Comparison of ENCODE assay signal across 23 cellular contexts in the genomic region with DNA sequence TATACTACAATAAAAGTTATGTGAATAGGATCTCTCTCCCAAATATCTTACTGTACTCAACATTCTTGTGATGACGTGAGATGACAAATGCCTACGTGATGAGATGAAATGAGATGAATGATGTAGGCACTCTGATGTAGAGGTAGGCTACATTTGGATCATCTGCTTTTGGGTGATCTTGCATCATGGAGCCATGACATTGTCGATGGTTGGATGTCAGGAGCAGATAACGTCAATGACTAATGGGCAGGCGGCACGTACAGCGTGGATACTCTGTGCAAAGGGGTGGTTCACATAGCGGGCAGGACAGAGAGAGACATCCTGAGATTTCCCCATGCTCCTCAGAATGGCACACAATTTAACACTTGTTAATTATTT. TPM values are rescaled to one million over a fixed set of nuclear protein-coding genes. Genes with fewer than 3 reads are reported as not detected.
DNase-seq lines count a peak whose midpoint lies in the region; ATAC-seq, FAIRE-seq and TF ChIP-seq lines count a peak whose summit lies in the region.
"Had no signal": no experiment of that assay in that cellular context is flagged by ENCODE, and none has a peak within 500 bp of the region (broad histone marks: within the 10 kb centered on the region; RNA-seq: fewer than 3 reads in every experiment).

No MANE protein-coding gene starts in this region.

- H4K20me1 ChIP-seq in K562 (replicated peaks; ENCODE audit: control insufficient read depth, insufficient read depth, low read length), result no peaks in the 10 kb centered on the region
- H4K20me1 ChIP-seq: BLaER1 treated with 17β-estradiol and CSF1 and Interleukin-3, amounts not matched to agents 10 nM and 100 nM had no signal

- DNase-seq in Calu3 (no peak), K562 (ENCODE audit: extremely low read depth in 1 of 4, low spot score in 3 of 4) (peak in 1 of 4 experiments; percentile 12), right lobe of liver (no peak), urothelium cell line (ENCODE audit: low spot score) (no peak), testis (no peak), upper lobe of left lung (no peak)
- no peak for DNase-seq in stimulated activated naive CD8-positive, alpha-beta T cell treated with anti-CD3 and anti-CD28 coated beads, Interleukin-15, Interleukin-2, amounts not matched to agents 100 U/mL and 50 U/mL, for 24 hours
- DNase-seq: 8988T; ACHN; AML-193; BE2C; CD4-positive, alpha-beta T cell; CD8-positive, alpha-beta memory T cell; DMS153; DND-41; H9 had no signal

- H3K9me3 ChIP-seq in K562 (replicated peaks; ENCODE audit: control insufficient read depth, insufficient read depth, low read depth, low read length) (no peaks in the 10 kb centered on the region), right lobe of liver (no peaks in the 10 kb centered on the region), testis (no peaks in the 10 kb centered on the region), upper lobe of left lung (no peaks in the 10 kb centered on the region)
- H3K9me3 ChIP-seq: A549; BE2C; BLaER1 treated with 17β-estradiol and CSF1 and Interleukin-3, amounts not matched to agents 10 nM and 100 nM had no signal

- no peaks in the 10 kb centered on the region; a peak in 1 of 5 replicates for H3K4me1 ChIP-seq in K562 (replicated peaks in 1 of 2; ENCODE audit: control insufficient read depth in 2 of 2, insufficient read depth in 2 of 2, low read length in 2 of 2)
- peaks cover 0 to 23% (median 9%) of the 10 kb centered on the region in 4 donors for H3K4me1 ChIP-seq in right lobe of liver
- H3K4me1 ChIP-seq in testis, result no peaks in the 10 kb centered on the region
- peaks cover 0 to 9% (median 7%) of the 10 kb centered on the region in 4 donors for H3K4me1 ChIP-seq in upper lobe of left lung
- H3K4me1 ChIP-seq: A549, BE2C had no signal

- no peak for TF ChIP-seq CTCF in Calu3 (IDR thresholded peaks at IDR 0.05; ENCODE audit: unreplicated experiment)
- TF ChIP-seq CTCF in K562 (IDR thresholded peaks at IDR 0.05 in 2 of 3, conservative IDR thresholded peaks at IDR 0.05 in 1 of 3; ENCODE audit: insufficient read depth in 2 of 3, low read depth in 1 of 3, low read length in 3 of 3), result no peak
- no peak for TF ChIP-seq CTCF in right lobe of liver (IDR thresholded peaks at IDR 0.05)
- no peak for TF ChIP-seq CTCF in testis (IDR thresholded peaks at IDR 0.05)
- TF ChIP-seq CTCF in upper lobe of left lung (IDR thresholded peaks at IDR 0.05), result no peak

- H3K27ac Mint-ChIP-seq in Calu3 (ENCODE audit: unreplicated experiment), result peak overlapping the region; percentile 17
- H3K27ac Mint-ChIP-seq: CD14-positive monocyte; CD4-positive, alpha-beta T cell; CD8-positive, alpha-beta memory T cell; GM23338; H9 had no signal

- FAIRE-seq in K562 (lab: Jason Lieb, UNC) (no peak), urothelium cell line (lab: Jason Lieb, UNC) (peak; percentile 23)
- FAIRE-seq: A549, G401.6, GM12892 had no signal

- H3K36me3 ChIP-seq in K562 (ENCODE audit: control insufficient read depth, insufficient read depth, low read length) (no peaks in the 10 kb centered on the region), right lobe of liver (no peaks in the 10 kb centered on the region), testis (ENCODE audit: low read depth, missing control alignments) (no peaks in the 10 kb centered on the region), upper lobe of left lung (no peaks in the 10 kb centered on the region)
- H3K36me3 ChIP-seq: BE2C; BLaER1 treated with 17β-estradiol and CSF1 and Interleukin-3, amounts not matched to agents 10 nM and 100 nM had no signal

- peaks cover 3% of the 10 kb centered on the region for H3K36me3 Mint-ChIP-seq in Calu3 (ENCODE audit: insufficient read depth, unreplicated experiment)
- H3K36me3 Mint-ChIP-seq: CD14-positive monocyte; CD8-positive, alpha-beta memory T cell had no signal

- no peak overlapping the region for H3K4me3 ChIP-seq in K562
- H3K4me3 ChIP-seq in right lobe of liver, result no peak overlapping the region
- H3K4me3 ChIP-seq in testis, result no peak overlapping the region
- H3K4me3 ChIP-seq in upper lobe of left lung, result no peak overlapping the region
- H3K4me3 ChIP-seq: A549; BLaER1 treated with 17β-estradiol and CSF1 and Interleukin-3, amounts not matched to agents 10 nM and 100 nM; GM23338 had no signal

- TF ChIP-seq RAD21 in K562 (CRISPR knock-in tag; conservative IDR thresholded peaks at IDR 0.05 in 1 of 2, IDR thresholded peaks at IDR 0.05 in 1 of 2), result no peak

- H3K27ac ChIP-seq in K562 (ENCODE audit: extremely low read depth, low read depth, low read length) (no peak overlapping the region), right lobe of liver (peak overlapping the region in 2 of 3 donors; percentile 56 to 80), testis (no peak overlapping the region), upper lobe of left lung (peak overlapping the region in 1 of 4 donors; percentile 59)
- H3K27ac ChIP-seq: A549; BLaER1 treated with 17β-estradiol and CSF1 and Interleukin-3, amounts not matched to agents 10 nM and 100 nM had no signal

- CTCF ChIA-PET in Calu3 (lab: Charles Lee), result no interaction called here
- CTCF ChIA-PET in K562 (lab: Yijun Ruan, JAX; ENCODE audit: low intra/inter-chr PET ratio), result no interaction called here

- in situ Hi-C loops in K562 (cut with MboI), result no loop called here

- POLR2A ChIA-PET in K562 (lab: Yijun Ruan, JAX), result no interaction called here

- peak overlapping the region; percentile 22; the same call in 1 of the 2 replicates for H3K4me2 ChIP-seq in K562 (ENCODE audit: insufficient read depth, low read length)
- H3K4me2 ChIP-seq: A549; BLaER1 treated with 17β-estradiol and CSF1 and Interleukin-3, amounts not matched to agents 10 nM and 100 nM; GM23338 had no signal

- H3K9me3 Mint-ChIP-seq in Calu3 (ENCODE audit: low read depth, unreplicated experiment), result peaks cover 2% of the 10 kb centered on the region
- H3K9me3 Mint-ChIP-seq: CD4-positive, alpha-beta T cell; CD8-positive, alpha-beta memory T cell; GM23338; H9 had no signal

- H3K27me3 ChIP-seq in K562 (ENCODE audit: control insufficient read depth in 2 of 2, insufficient read depth in 2 of 2, low read length in 2 of 2), result peaks cover 0 to 2% of the 10 kb centered on the region in 2 experiments; a peak in 1 of 5 replicates
- no peaks in the 10 kb centered on the region for H3K27me3 ChIP-seq in right lobe of liver
- no peaks in the 10 kb centered on the region for H3K27me3 ChIP-seq in testis
- H3K27me3 ChIP-seq in upper lobe of left lung, result no peaks in the 10 kb centered on the region
- H3K27me3 ChIP-seq: BE2C; BLaER1 treated with 17β-estradiol and CSF1 and Interleukin-3, amounts not matched to agents 10 nM and 100 nM had no signal

- peaks cover 55% of the 10 kb centered on the region for H3K4me1 Mint-ChIP-seq in Calu3 (ENCODE audit: low read depth, unreplicated experiment)
- H3K4me1 Mint-ChIP-seq: CD8-positive, alpha-beta memory T cell; GM23338 had no signal

- TF ChIP-seq POLR2A in K562 (conservative IDR thresholded peaks at IDR 0.05) (no peak), right lobe of liver (IDR thresholded peaks at IDR 0.05) (no peak), testis (IDR thresholded peaks at IDR 0.05) (no peak), upper lobe of left lung (IDR thresholded peaks at IDR 0.05) (no peak)

- H3K9me1 ChIP-seq in K562 (ENCODE audit: control insufficient read depth, insufficient read depth, low read length), result no peaks in the 10 kb centered on the region

- WGBS in K562 (ENCODE audit: insufficient coverage, low coverage, missing lambda C conversion rate), result 4% methylated on average over 8 of the region's 8 CpGs
- 95% methylated on average over 8 of the region's 8 CpGs for WGBS in right lobe of liver (ENCODE audit: insufficient coverage, low coverage, low lambda C conversion rate, missing lambda C conversion rate)
- 77 to 82% methylated on average over 8 of the region's 8 CpGs for WGBS in testis, 2 donors
- 94 to 95% methylated on average over 8 of the region's 8 CpGs for WGBS in upper lobe of left lung, 2 donors

- no peak overlapping the region for H3K9ac ChIP-seq in K562 (ENCODE audit: insufficient read depth in 1 of 2, low read depth in 2 of 2, low read length in 2 of 2)
- H3K9ac ChIP-seq: BLaER1 treated with 17β-estradiol and CSF1 and Interleukin-3, amounts not matched to agents 10 nM and 100 nM had no signal

- peak; percentile 46; the same call in 2 of the 3 replicates for ATAC-seq in K562
- no peak for ATAC-seq in right lobe of liver
- no peak for ATAC-seq in stimulated activated naive CD8-positive, alpha-beta T cell treated with anti-CD3 and anti-CD28 coated beads, Interleukin-15, Interleukin-2, amounts not matched to agents 100 U/mL and 50 U/mL, for 24 hours
- no peak for ATAC-seq in upper lobe of left lung (ENCODE audit: low FRiP score in 2 of 2)
- ATAC-seq: A549, GM23338, HCT116 had no signal

- H3K79me2 ChIP-seq in K562 (ENCODE audit: control insufficient read depth, insufficient read depth, low read length), result no peaks in the 10 kb centered on the region

- TF ChIP-seq EP300 in K562 (IDR thresholded peaks at IDR 0.05; ENCODE audit: low read length) (no peak), upper lobe of left lung (IDR thresholded peaks at IDR 0.05) (no peak)

- intact Hi-C loops in Calu3 (cut with micrococcal nuclease; ENCODE audit: unreplicated experiment) (no loop called here), K562 (cut with micrococcal nuclease) (no loop called here), right lobe of liver (cut with DNase I) (no loop called here), testis (cut with DNase I; ENCODE audit: low total_unique reads) (no loop called here)

- no peak overlapping the region for H2AFZ ChIP-seq in K562 (ENCODE audit: low read depth, low read length)
- H2AFZ ChIP-seq: GM23338 had no signal

- no peak overlapping the region for H3K4me3 Mint-ChIP-seq in Calu3 (ENCODE audit: low read depth, unreplicated experiment)
- H3K4me3 Mint-ChIP-seq: CD14-positive monocyte; CD4-positive, alpha-beta T cell; CD8-positive, alpha-beta memory T cell; GM23338; H9 had no signal

- BruUV-seq in Calu3 (replicated peaks; lab: Mats Ljungman, UMichigan) (no TSS peak), K562 (replicated peaks; lab: Mats Ljungman, UMichigan) (no TSS peak)

- H3K27me3 Mint-ChIP-seq in Calu3 (ENCODE audit: unreplicated experiment), result no peaks in the 10 kb centered on the region

RNA-seq across cellular contexts. Expression of a gene that starts 40.8 kb away (rescaled TPM):
- 2.0 and 2.7 TPM in 2 replicates for total RNA-seq in Calu3 (2022)
- total RNA-seq in K562 (2011; cell fraction: chromatin; rRNA removed; ENCODE audit: low replicate concordance), result 2.3 TPM in 1 of 2 replicates, not detected in the other
- total RNA-seq in K562 (2011; cell fraction: nucleolus; rRNA removed), result not detected in 2 replicates
- total RNA-seq in K562 (2011; cell fraction: nucleoplasm; rRNA removed), result not detected in 2 replicates
- total RNA-seq in K562 (2014; rRNA removed), result not detected in 2 replicates
- 0.40 and 0.77 TPM in 2 replicates for total RNA-seq in K562 (2014; rRNA removed; fragmentation: Illumina TruSeq; extraction: Trizol)
- total RNA-seq in K562 (2015; rRNA removed; fragmentation: Illumina TruSeq; extraction: Trizol), result 0.62 TPM in 1 of 2 replicates, not detected in the other
- not detected in 2 replicates for total RNA-seq in K562 (2021)
- polyA plus RNA-seq in K562 (2011; rRNA removed), result 0.13 and 0.14 TPM in 2 replicates
- 0.13 TPM in 1 of 2 replicates, not detected in the other for polyA plus RNA-seq in K562 (2011; cell fraction: cytosol; rRNA removed)
- not detected in 2 replicates for polyA plus RNA-seq in K562 (2011; cell fraction: nucleus; rRNA removed)
- 0.10 and 1.0 TPM in 2 replicates for polyA plus RNA-seq in K562 (2012)
- polyA plus RNA-seq in K562 (2014; fragmentation: Illumina TruSeq; extraction: Trizol), result 0.59 TPM in 1 of 2 replicates, not detected in the other
- under 1 TPM; 0.24 to 0.64 TPM for polyA plus RNA-seq in K562 (2014; fragmentation: Nextera tagmentation; extraction: Ambion mirVana)
- 0.09 TPM in 1 of 2 replicates, not detected in the other for polyA plus RNA-seq in K562 (2014; rRNA removed)
- polyA minus RNA-seq in K562 (2011; rRNA and poly(A)+ RNA removed), result not detected in 2 replicates
- polyA minus RNA-seq in K562 (2011; cell fraction: cytosol; rRNA and poly(A)+ RNA removed), result not detected in 2 replicates
- not detected in 2 replicates for polyA minus RNA-seq in K562 (2011; cell fraction: nucleus; rRNA and poly(A)+ RNA removed)
- total RNA-seq in right lobe of liver, result 10 to 100 TPM in 2 of 6 experiments, 1 to 10 TPM in 4; 1.8 to 22.2 (median 8.8) TPM
- 10 to 100 TPM; 16.4 to 26.2 TPM for total RNA-seq in testis
- 98.9 TPM for polyA plus RNA-seq in testis (ENCODE audit: insufficient read depth, low read depth, low replicate concordance)
- 10 to 100 TPM in 3 of 6 donors, 1 to 10 TPM in 2, not detected in 1; 2.6 to 13.6 (median 10.9) TPM for total RNA-seq in upper lobe of left lung
- total RNA-seq: CD4-positive, alpha-beta T cell; CD8-positive, alpha-beta memory T cell had no signal
- polyA plus RNA-seq: CD14-positive monocyte; CD8-positive, alpha-beta memory T cell had no signal

RNA-seq across cellular contexts. Expression of a gene that starts 53.4 kb away (rescaled TPM):
- 375 and 411 TPM in 2 replicates for total RNA-seq in Calu3 (2022)
- 48.8 and 150 TPM in 2 replicates for total RNA-seq in K562 (2011; cell fraction: chromatin; rRNA removed; ENCODE audit: low replicate concordance)
- total RNA-seq in K562 (2011; cell fraction: nucleolus; rRNA removed), result 22.3 and 36.3 TPM in 2 replicates
- total RNA-seq in K562 (2011; cell fraction: nucleoplasm; rRNA removed), result 55.5 and 94.2 TPM in 2 replicates
- 38.3 and 40.9 TPM in 2 replicates for total RNA-seq in K562 (2014; rRNA removed)
- total RNA-seq in K562 (2014; rRNA removed; fragmentation: Illumina TruSeq; extraction: Trizol), result 62.8 and 75.6 TPM in 2 replicates
- 60.5 and 63.6 TPM in 2 replicates for total RNA-seq in K562 (2015; rRNA removed; fragmentation: Illumina TruSeq; extraction: Trizol)
- total RNA-seq in K562 (2021), result 77.8 and 89.2 TPM in 2 replicates
- polyA plus RNA-seq in K562 (2011; rRNA removed), result 39.6 and 52.0 TPM in 2 replicates
- polyA plus RNA-seq in K562 (2011; cell fraction: cytosol; rRNA removed), result 14.5 and 19.9 TPM in 2 replicates
- 55.9 and 59.1 TPM in 2 replicates for polyA plus RNA-seq in K562 (2011; cell fraction: nucleus; rRNA removed)
- 30.6 and 51.9 TPM in 2 replicates for polyA plus RNA-seq in K562 (2012)
- 48.6 and 64.6 TPM in 2 replicates for polyA plus RNA-seq in K562 (2014; fragmentation: Illumina TruSeq; extraction: Trizol)
- 10 to 100 TPM; 18.5 to 20.3 TPM for polyA plus RNA-seq in K562 (2014; fragmentation: Nextera tagmentation; extraction: Ambion mirVana)
- 42.5 and 44.2 TPM in 2 replicates for polyA plus RNA-seq in K562 (2014; rRNA removed)
- 67.7 and 75.5 TPM in 2 replicates for polyA minus RNA-seq in K562 (2011; rRNA and poly(A)+ RNA removed)
- 29.8 and 31.0 TPM in 2 replicates for polyA minus RNA-seq in K562 (2011; cell fraction: cytosol; rRNA and poly(A)+ RNA removed)
- 64.8 and 112 TPM in 2 replicates for polyA minus RNA-seq in K562 (2011; cell fraction: nucleus; rRNA and poly(A)+ RNA removed)
- total RNA-seq in right lobe of liver, result 100 to 1,000 TPM in 2 of 6 experiments, 10 to 100 TPM in 4; 49.4 to 129 (median 74.5) TPM
- 100 to 1,000 TPM; 179 to 190 TPM for total RNA-seq in testis
- 93.3 TPM for polyA plus RNA-seq in testis (ENCODE audit: insufficient read depth, low read depth, low replicate concordance)
- total RNA-seq in upper lobe of left lung, result 100 to 1,000 TPM; 125 to 770 (median 214) TPM

Comparison
In these comparisons a context has a peak if more than half of its experiments do, and no peak if none do; other contexts are left out.
1. H3K27ac ChIP-seq: peak in right lobe of liver (2 of 3); none in K562 (single experiment) and testis (0 of 2).